Comparison of ENCODE assay signal across 1 cellular context in the genomic region with DNA sequence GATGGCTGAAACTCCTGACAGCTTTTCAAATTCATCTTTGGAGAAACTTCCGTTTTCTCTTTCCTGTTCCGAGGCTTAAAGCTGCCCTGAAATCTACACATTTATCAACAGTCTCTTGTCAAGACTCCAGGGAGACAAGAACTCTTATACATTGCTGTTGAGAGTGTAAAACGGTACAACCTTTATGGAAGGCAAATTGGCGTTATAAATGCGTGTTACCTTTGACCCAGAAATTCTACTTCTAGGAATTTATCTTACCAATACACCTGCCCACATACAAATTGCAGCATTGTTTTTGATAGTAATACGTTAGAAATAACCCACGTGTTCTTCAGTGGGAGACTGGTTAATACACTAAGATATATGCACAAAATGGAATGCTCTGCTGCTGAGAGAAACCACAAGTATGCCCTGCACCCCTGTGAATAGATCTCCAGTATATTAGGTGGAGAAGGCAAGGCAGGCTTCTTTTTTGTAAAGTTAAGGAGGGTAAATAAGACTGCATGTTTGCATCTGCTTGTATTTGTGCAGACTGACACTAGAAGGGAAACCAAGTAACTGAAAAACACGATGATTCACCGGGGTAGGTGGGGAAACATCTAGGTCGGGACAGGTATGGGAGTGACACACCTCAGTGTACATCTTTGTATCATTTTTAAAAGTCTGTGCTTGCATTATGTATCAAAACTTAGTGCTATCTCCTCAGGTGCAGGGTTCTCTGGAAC.
TF ChIP-seq lines count a peak whose summit lies in the region.

No MANE protein-coding gene starts in this region.

TF ChIP-seq in WTC11, 78 proteins besides CTCF, POLR2A, EP300 and RAD21 (continued from another document):
- TF ChIP-seq, protein P1, sequence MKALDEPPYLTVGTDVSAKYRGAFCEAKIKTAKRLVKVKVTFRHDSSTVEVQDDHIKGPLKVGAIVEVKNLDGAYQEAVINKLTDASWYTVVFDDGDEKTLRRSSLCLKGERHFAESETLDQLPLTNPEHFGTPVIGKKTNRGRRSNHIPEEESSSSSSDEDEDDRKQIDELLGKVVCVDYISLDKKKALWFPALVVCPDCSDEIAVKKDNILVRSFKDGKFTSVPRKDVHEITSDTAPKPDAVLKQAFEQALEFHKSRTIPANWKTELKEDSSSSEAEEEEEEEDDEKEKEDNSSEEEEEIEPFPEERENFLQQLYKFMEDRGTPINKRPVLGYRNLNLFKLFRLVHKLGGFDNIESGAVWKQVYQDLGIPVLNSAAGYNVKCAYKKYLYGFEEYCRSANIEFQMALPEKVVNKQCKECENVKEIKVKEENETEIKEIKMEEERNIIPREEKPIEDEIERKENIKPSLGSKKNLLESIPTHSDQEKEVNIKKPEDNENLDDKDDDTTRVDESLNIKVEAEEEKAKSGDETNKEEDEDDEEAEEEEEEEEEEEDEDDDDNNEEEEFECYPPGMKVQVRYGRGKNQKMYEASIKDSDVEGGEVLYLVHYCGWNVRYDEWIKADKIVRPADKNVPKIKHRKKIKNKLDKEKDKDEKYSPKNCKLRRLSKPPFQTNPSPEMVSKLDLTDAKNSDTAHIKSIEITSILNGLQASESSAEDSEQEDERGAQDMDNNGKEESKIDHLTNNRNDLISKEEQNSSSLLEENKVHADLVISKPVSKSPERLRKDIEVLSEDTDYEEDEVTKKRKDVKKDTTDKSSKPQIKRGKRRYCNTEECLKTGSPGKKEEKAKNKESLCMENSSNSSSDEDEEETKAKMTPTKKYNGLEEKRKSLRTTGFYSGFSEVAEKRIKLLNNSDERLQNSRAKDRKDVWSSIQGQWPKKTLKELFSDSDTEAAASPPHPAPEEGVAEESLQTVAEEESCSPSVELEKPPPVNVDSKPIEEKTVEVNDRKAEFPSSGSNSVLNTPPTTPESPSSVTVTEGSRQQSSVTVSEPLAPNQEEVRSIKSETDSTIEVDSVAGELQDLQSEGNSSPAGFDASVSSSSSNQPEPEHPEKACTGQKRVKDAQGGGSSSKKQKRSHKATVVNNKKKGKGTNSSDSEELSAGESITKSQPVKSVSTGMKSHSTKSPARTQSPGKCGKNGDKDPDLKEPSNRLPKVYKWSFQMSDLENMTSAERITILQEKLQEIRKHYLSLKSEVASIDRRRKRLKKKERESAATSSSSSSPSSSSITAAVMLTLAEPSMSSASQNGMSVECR (CRISPR knock-in tag; IDR thresholded peaks at IDR 0.05; ENCODE audit: borderline replicate concordance) = no peak
- no peak for TF ChIP-seq SP1 (CRISPR knock-in tag; conservative IDR thresholded peaks at IDR 0.05)
- TF ChIP-seq, protein P2, sequence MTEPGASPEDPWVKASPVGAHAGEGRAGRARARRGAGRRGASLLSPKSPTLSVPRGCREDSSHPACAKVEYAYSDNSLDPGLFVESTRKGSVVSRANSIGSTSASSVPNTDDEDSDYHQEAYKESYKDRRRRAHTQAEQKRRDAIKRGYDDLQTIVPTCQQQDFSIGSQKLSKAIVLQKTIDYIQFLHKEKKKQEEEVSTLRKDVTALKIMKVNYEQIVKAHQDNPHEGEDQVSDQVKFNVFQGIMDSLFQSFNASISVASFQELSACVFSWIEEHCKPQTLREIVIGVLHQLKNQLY (CRISPR knock-in tag; IDR thresholded peaks at IDR 0.05) = no peak
TF ChIP-seq in WTC11: peak in this region for 0.
